Comparison of ENCODE assay signal across 23 cellular contexts in the genomic region with DNA sequence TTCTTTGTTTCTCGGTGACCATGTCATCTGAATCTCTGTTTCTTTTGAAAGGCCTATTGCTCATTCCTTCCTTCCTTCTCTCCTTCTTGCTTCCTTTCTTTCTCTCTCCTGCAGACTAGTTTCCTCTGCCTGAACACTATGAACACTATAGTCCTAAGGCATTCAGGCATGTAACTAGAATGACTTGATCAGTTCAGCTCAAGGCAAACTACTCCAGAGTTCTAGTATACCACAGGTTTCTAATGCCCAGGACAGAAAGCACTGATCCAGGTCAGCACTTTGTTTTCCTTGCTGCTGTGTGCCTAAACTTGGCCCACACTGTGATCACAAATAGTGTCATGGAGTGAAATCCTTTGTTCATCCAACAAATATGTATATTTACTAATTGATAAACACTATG.
"Had no signal": no experiment of that assay in that cellular context is flagged by ENCODE, and none has a peak within 500 bp of the region (broad histone marks: within the 10 kb centered on the region; RNA-seq: fewer than 3 reads in every experiment).

No MANE protein-coding gene starts in this region.

- H3K4me3 Mint-ChIP-seq: activated CD4-positive, alpha-beta memory T cell treated with anti-CD3 and anti-CD28 coated beads for 36 hours; activated CD4-positive, alpha-beta T cell treated with anti-CD3 and anti-CD28 coated beads, Interleukin-2, amount 10 ng/mL, durations not matched to agents 7 days and 5 days; activated naive CD8-positive, alpha-beta T cell treated with anti-CD3 and anti-CD28 coated beads, Interleukin-2, amount 10 ng/mL, durations not matched to agents 7 days and 5 days; activated T-cell treated with anti-CD3 and anti-CD28 coated beads, Interleukin-2, amount 50 U/mL, for 72 hours; T-cell had no signal

- H3K27ac Mint-ChIP-seq: activated CD4-positive, alpha-beta memory T cell treated with anti-CD3 and anti-CD28 coated beads for 36 hours; activated CD4-positive, alpha-beta T cell treated with anti-CD3 and anti-CD28 coated beads, Interleukin-2, amount 10 ng/mL, durations not matched to agents 7 days and 5 days; activated naive CD8-positive, alpha-beta T cell treated with anti-CD3 and anti-CD28 coated beads, Interleukin-2, amount 10 ng/mL, durations not matched to agents 7 days and 5 days; activated T-cell treated with anti-CD3 and anti-CD28 coated beads, Interleukin-2, amount 50 U/mL, for 72 hours; activated T-helper 2 cell treated with anti-CD3 and anti-CD28 coated beads, Interferon-gamma antibody, Interleukin-2, Interleukin-4, amounts not matched to agents 10 μg/mL and 5 μg/mL and 100 μg/mL, durations not matched to agents 14 hours and 24 hours and 36 hours; T-cell had no signal

- DNase-seq: activated CD4-positive, alpha-beta memory T cell treated with anti-CD3 and anti-CD28 coated beads for 36 hours; activated CD4-positive, alpha-beta T cell treated with anti-CD3 and anti-CD28 coated beads, Interleukin-2, amount 10 ng/mL, durations not matched to agents 7 days and 5 days; activated CD4-positive, CD25-positive, alpha-beta regulatory T cell; activated naive CD4-positive, alpha-beta T cell treated with anti-CD3 and anti-CD28 coated beads, Interleukin-2, amount 50 U/mL, for 16 hours; activated naive CD8-positive, alpha-beta T cell treated with anti-CD3 and anti-CD28 coated beads, Interleukin-2, amount 10 ng/mL, durations not matched to agents 7 days and 5 days; activated T-cell treated with anti-CD3 and anti-CD28 coated beads for 4 hours; activated T-cell treated with anti-CD3 and anti-CD28 coated beads, Interleukin-2, amount 50 U/mL, for 72 hours; adrenal gland; anterior cingulate cortex; caudate nucleus; Karpas-422; MM.1S; NCI-H1105; NCI-H1436; NCI-H1694 treated with DMSO at 0.1 percent for 48 hours; NCI-H2029 treated with DMSO at 0.1 percent for 48 hours; NCI-H524; SIG-M5; T-cell; T-helper 2 cell; T1000 had no signal

- H3K27me3 Mint-ChIP-seq: activated CD4-positive, alpha-beta memory T cell treated with anti-CD3 and anti-CD28 coated beads for 36 hours; activated CD4-positive, alpha-beta T cell treated with anti-CD3 and anti-CD28 coated beads, Interleukin-2, amount 10 ng/mL, durations not matched to agents 7 days and 5 days; activated naive CD8-positive, alpha-beta T cell treated with anti-CD3 and anti-CD28 coated beads, Interleukin-2, amount 10 ng/mL, durations not matched to agents 7 days and 5 days; T-cell had no signal

- H3K4me1 Mint-ChIP-seq: activated CD4-positive, alpha-beta T cell treated with anti-CD3 and anti-CD28 coated beads, Interleukin-2, amount 10 ng/mL, durations not matched to agents 7 days and 5 days; activated naive CD8-positive, alpha-beta T cell treated with anti-CD3 and anti-CD28 coated beads, Interleukin-2, amount 10 ng/mL, durations not matched to agents 7 days and 5 days had no signal

- H3K36me3 Mint-ChIP-seq: activated CD4-positive, alpha-beta memory T cell treated with anti-CD3 and anti-CD28 coated beads for 36 hours; activated naive CD8-positive, alpha-beta T cell treated with anti-CD3 and anti-CD28 coated beads, Interleukin-2, amount 10 ng/mL, durations not matched to agents 7 days and 5 days; T-cell had no signal

- ATAC-seq: activated T-cell treated with anti-CD3 and anti-CD28 coated beads, Interleukin-2, amount 50 U/mL, for 72 hours; K562; T-cell had no signal

- H3K9me3 Mint-ChIP-seq: activated CD4-positive, alpha-beta memory T cell treated with anti-CD3 and anti-CD28 coated beads for 36 hours; activated CD4-positive, alpha-beta T cell treated with anti-CD3 and anti-CD28 coated beads, Interleukin-2, amount 10 ng/mL, durations not matched to agents 7 days and 5 days; activated T-cell treated with anti-CD3 and anti-CD28 coated beads, Interleukin-2, amount 50 U/mL, for 72 hours; activated T-helper 2 cell treated with anti-CD3 and anti-CD28 coated beads, Interferon-gamma antibody, Interleukin-2, Interleukin-4, amounts not matched to agents 10 μg/mL and 5 μg/mL and 100 μg/mL, durations not matched to agents 14 hours and 24 hours and 36 hours; T-cell had no signal
